In the genomic region with DNA sequence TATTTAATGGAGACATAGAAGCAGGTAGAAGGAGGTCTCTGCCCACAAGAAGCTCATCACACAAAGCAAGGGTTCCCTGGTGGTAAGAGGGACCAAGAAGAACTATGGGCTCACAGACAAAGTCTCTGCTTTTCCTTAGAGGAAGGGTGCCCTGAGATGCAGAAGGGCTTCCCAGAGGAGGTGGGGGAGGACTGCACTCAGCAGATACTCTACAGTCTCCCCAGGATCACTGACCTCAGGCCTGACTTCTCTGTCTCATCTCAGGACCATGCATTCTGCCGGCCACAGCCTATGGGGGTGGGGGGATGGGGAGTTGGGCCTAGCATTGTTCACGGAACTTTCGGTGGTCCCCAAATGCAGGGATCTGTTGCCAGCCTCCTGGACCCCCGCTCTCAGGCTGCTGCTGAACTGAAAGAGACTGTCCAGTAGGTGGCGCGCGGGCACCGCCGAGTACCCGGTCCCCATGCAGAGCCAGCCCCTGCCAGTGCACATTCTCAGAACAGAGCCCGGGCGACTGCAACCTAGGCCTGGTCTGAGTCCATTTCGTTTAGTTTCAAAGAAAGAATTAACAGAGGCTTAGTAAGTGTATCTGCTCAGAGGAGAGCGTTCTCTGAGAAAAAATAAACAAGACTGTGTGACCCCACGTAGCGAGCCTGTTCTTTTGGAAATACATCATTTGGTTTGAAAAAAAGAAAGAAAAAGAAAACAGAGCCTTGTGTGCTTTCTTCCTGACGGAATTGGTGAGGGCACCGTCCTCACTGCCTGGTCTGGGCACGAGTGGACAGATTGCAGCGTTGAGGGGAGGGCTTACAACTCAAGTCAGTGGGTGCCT, we compare ENCODE assay signal across 8 cellular contexts.
A peak's percentile ranks its signal among the peaks of the same experiment; 100 is the strongest.
DNase-seq lines count a peak whose midpoint lies in the region; ATAC-seq and TF ChIP-seq lines count a peak whose summit lies in the region.

No MANE protein-coding gene starts in this region.

- no peak overlapping the region for H3K27ac ChIP-seq in H9 (ENCODE audit: insufficient read length, low read depth, low read length)
- H3K27ac ChIP-seq in cingulate gyrus (ENCODE audit: low read depth, low read length) = peak overlapping the region; percentile 29
- H3K27ac ChIP-seq in left lung = no peak overlapping the region

- H4K8ac ChIP-seq in H9 (replicated peaks; ENCODE audit: insufficient read length, low read depth, low read length) = no peak overlapping the region

- no peak overlapping the region for H3K23ac ChIP-seq in H9 (ENCODE audit: insufficient read length, low read depth, low read length)

- no peak overlapping the region for H2AFZ ChIP-seq in H9 (ENCODE audit: low read length)

- H3K18ac ChIP-seq in H9 (ENCODE audit: insufficient read length, low read depth, low read length) = no peak overlapping the region

- intact Hi-C loops in left lung (cut with DNase I) = no loop called here

- DNase-seq in G401 (ENCODE audit: low spot score) = peak; percentile 76
- peak; percentile 83 for DNase-seq in H9
- DNase-seq in NCI-H1092 (lab: John Stamatoyannopoulos, UW) = peak; percentile 7
- peak; percentile 69 for DNase-seq in T1000 (lab: John Stamatoyannopoulos, UW)
- peak; percentile 68 to 89 for DNase-seq in left lung
- DNase-seq in stimulated activated CD4-positive, alpha-beta T cell treated with anti-CD3 and anti-CD28 coated beads, TNF-alpha, amount 100 ng/mL, for 24 hours (ENCODE audit: low read depth in 3 of 3) = peak; percentile 4 to 50 (median 5)
- no peak for DNase-seq in NCI-H187 treated with DMSO at 0.1 percent for 48 hours (lab: John Stamatoyannopoulos, UW)

- H3K27me3 ChIP-seq in H9 (ENCODE audit: insufficient read depth, low read length) = no peaks in the 10 kb centered on the region
- H3K27me3 ChIP-seq in left lung = no peaks in the 10 kb centered on the region

- no peak overlapping the region for H3K14ac ChIP-seq in H9 (ENCODE audit: insufficient read depth, low read length)

- H3K36me3 ChIP-seq in left lung = no peaks in the 10 kb centered on the region

- no peak overlapping the region for H3T11ph ChIP-seq in H9 (ENCODE audit: low read length)

- H3K79me2 ChIP-seq in H9 (ENCODE audit: insufficient read depth, low read length) = no peaks in the 10 kb centered on the region

- in situ Hi-C loops in G401 (cut with HindIII; ENCODE audit: low sequenced_read_pairs) = no loop called here

- no peak overlapping the region for H2BK20ac ChIP-seq in H9 (ENCODE audit: low read depth, low read length, poor library complexity, severe bottlenecking)

- no peaks in the 10 kb centered on the region for H4K20me1 ChIP-seq in H9 (ENCODE audit: control insufficient read depth, insufficient read depth, insufficient read length)

- H3K9me3 Mint-ChIP-seq in H9 = no peaks in the 10 kb centered on the region; a peak in 1 of 5 replicates

- H4K5ac ChIP-seq in H9 (ENCODE audit: insufficient read length, low read depth, low read length) = no peak overlapping the region

- no peak overlapping the region for H2BK120ac ChIP-seq in H9 (ENCODE audit: low read depth, low read length, poor library complexity, severe bottlenecking)

- no peak overlapping the region for H3K4ac ChIP-seq in H9 (ENCODE audit: low read depth, low read length)

- H3K4me3 Mint-ChIP-seq in H9 = no peak overlapping the region

- TF ChIP-seq CTCF in H9 (conservative IDR thresholded peaks at IDR 0.05) = peak; percentile 91
- peak; percentile 76 to 78 for TF ChIP-seq CTCF in left lung (IDR thresholded peaks at IDR 0.05)

- no peak overlapping the region for H2BK15ac ChIP-seq in H9 (ENCODE audit: low read depth, low read length)

- H3K9ac ChIP-seq in H9 (ENCODE audit: extremely low read depth, insufficient read length, low read length) = no peak overlapping the region

- peaks cover 10% of the 10 kb centered on the region for H3K4me1 ChIP-seq in H9 (ENCODE audit: insufficient read depth, low read length)
- H3K4me1 ChIP-seq in left lung = no peaks in the 10 kb centered on the region

- H3K27ac Mint-ChIP-seq in H9 = peak overlapping the region in 1 of 3 experiments; percentile 66; a peak in 1 of 7 replicates

- H3K4me2 ChIP-seq in H9 (ENCODE audit: insufficient read depth, insufficient read length, low read length) = no peak overlapping the region

- H3K36me3 Mint-ChIP-seq in H9 (ENCODE audit: insufficient read depth in 1 of 3, low read depth in 3 of 3) = no peaks in the 10 kb centered on the region

- no peak overlapping the region for H3K4me3 ChIP-seq in left lung

- H3K9me3 ChIP-seq in H9 (ENCODE audit: control insufficient read depth, low read depth, low read length) (no peaks in the 10 kb centered on the region), left lung (no peaks in the 10 kb centered on the region)

- H3K4me1 Mint-ChIP-seq in H9 = peaks cover 22 to 31% of the 10 kb centered on the region in 2 experiments

- H2BK12ac ChIP-seq in H9 (ENCODE audit: insufficient read length, low read depth, low read length) = no peak overlapping the region

- no peaks in the 10 kb centered on the region for H3K79me1 ChIP-seq in H9 (ENCODE audit: insufficient read depth, low read depth, low read length, poor library complexity, severe bottlenecking)

- no peak overlapping the region for H4K91ac ChIP-seq in H9 (ENCODE audit: insufficient read length, low read depth, low read length)

- H3K23me2 ChIP-seq in H9 (ENCODE audit: insufficient read length, low read depth, low read length, poor library complexity, severe bottlenecking) = no peaks in the 10 kb centered on the region

- ATAC-seq in left lung = peak; percentile 99

- no CpG with 5 or more reads among the region's 20 CpGs for WGBS in H9 (ENCODE audit: extremely low coverage, insufficient read length, low lambda C conversion rate)

- H2AK5ac ChIP-seq in H9 (ENCODE audit: insufficient read length, low read length) = no peak overlapping the region

- no peak overlapping the region for H3K56ac ChIP-seq in H9 (ENCODE audit: insufficient read length, low read depth, low read length)

- peaks cover 1% of the 10 kb centered on the region; the same call in 1 of the 2 replicates for H3K27me3 Mint-ChIP-seq in H9 (ENCODE audit: low read depth)

- H2BK5ac ChIP-seq in H9 (ENCODE audit: insufficient read length, low read length) = no peak overlapping the region
